ENCODE assay signal across 25 cellular contexts in genomic region chr6:136529655-136530054, GRCh38.
"Had no signal": no experiment of that assay in that cellular context is flagged by ENCODE, and none has a peak within 500 bp of the region (broad histone marks: within the 10 kb centered on the region; RNA-seq: fewer than 3 reads in every experiment).

No MANE protein-coding gene starts in this region.

- ATAC-seq: activated naive CD4-positive, alpha-beta T cell treated with anti-CD3 and anti-CD28 coated beads, Interleukin-2, amount 50 U/mL, for 72 hours; activated T-cell treated with anti-CD3 and anti-CD28 coated beads, Interleukin-2, amount 50 U/mL, for 4 hours; Panc1; Right ventricle myocardium inferior; T-cell had no signal

- H3K27ac ChIP-seq: brain microvascular endothelial cell, SK-N-MC had no signal

- DNase-seq: activated B cell treated with CpG ODN at 0.5 μM for 24 hours; activated CD4-positive, alpha-beta T cell treated with anti-CD3 and anti-CD28 coated beads for 1 hour; activated CD4-positive, alpha-beta T cell treated with anti-CD3 and anti-CD28 coated beads, Interleukin-2, amount 10 ng/mL, durations not matched to agents 24 days and 14 days; activated CD4-positive, alpha-beta T cell treated with anti-CD3 and anti-CD28 coated beads, Interleukin-2, amount 50 U/mL, for 48 hours; activated CD8-positive, alpha-beta memory T cell treated with anti-CD3 and anti-CD28 coated beads for 24 hours; activated effector memory CD4-positive, alpha-beta T cell treated with anti-CD3 and anti-CD28 coated beads, Interleukin-2, amount 50 U/mL, for 16 hours; activated naive CD4-positive, alpha-beta T cell treated with Interleukin-2 at 50 U/mL for 16 hours; activated T-cell treated with anti-CD3 and anti-CD28 coated beads, Interleukin-2, amount 50 U/mL, for 4 hours; amygdala; brain microvascular endothelial cell; KG1; NCI-H1048; NCI-H146; NCI-H187 treated with DMSO at 0.1 percent for 48 hours; NCI-H2081 treated with DMSO at 0.1 percent for 48 hours; NCI-H446; NCI-H524 treated with DMSO at 0.1 percent for 48 hours; RPMI8226; T-cell; T-helper 2 cell; T1000 had no signal
